ENCODE assay signal across 10 cellular contexts in the genomic region with DNA sequence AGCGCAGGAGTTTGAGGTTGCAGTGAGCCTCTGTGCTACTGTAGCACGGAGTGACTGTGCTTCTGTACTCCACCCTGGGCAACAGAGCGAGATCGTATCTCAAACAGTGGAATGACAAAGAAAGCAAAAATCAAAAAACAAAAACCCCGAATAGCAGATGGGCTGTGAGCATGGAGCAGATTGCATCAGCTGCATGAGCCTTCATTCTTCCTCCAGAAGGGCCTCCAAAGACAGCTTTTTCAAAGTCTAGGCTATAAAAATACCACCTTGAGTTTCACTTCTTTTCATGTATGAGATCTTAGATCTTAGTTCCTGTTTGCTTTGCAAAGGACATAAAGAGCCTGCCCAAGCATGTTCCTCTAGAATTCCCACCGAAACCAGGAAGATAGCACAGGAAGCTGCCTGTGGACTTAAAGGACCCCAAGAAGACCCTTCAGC. TPM values are rescaled to one million over a fixed set of nuclear protein-coding genes. Genes with fewer than 3 reads are reported as not detected.
A peak's percentile ranks its signal among the peaks of the same experiment; 100 is the strongest.
DNase-seq lines count a peak whose midpoint lies in the region; ATAC-seq, FAIRE-seq and TF ChIP-seq lines count a peak whose summit lies in the region.
"Had no signal": no experiment of that assay in that cellular context is flagged by ENCODE, and none has a peak within 500 bp of the region (broad histone marks: within the 10 kb centered on the region; RNA-seq: fewer than 3 reads in every experiment).

No MANE protein-coding gene starts in this region.

- no peak for TF ChIP-seq CTCF in GM10248 (IDR thresholded peaks at IDR 0.05; ENCODE audit: control extremely low read depth, extremely low read depth, low read depth, missing control alignments)

- peaks cover 13% of the 10 kb centered on the region for H3K4me1 Mint-ChIP-seq in activated naive CD8-positive, alpha-beta T cell treated with anti-CD3 and anti-CD28 coated beads, Interleukin-2, amount 10 ng/mL, durations not matched to agents 7 days and 5 days
- H3K4me1 Mint-ChIP-seq in stimulated activated effector memory CD8-positive, alpha-beta T cell treated with anti-CD3 and anti-CD28 coated beads, Interleukin-12 subunit alpha, Interleukin-12 subunit beta, amount 100 ng/mL, for 72 hours, result peaks cover 6% of the 10 kb centered on the region

- peak; percentile 48 for DNase-seq in GM10248 (ENCODE audit: extremely low spot score)
- DNase-seq in activated naive CD8-positive, alpha-beta T cell treated with anti-CD3 and anti-CD28 coated beads, Interleukin-2, amount 10 ng/mL, durations not matched to agents 7 days and 5 days, result no peak
- no peak for DNase-seq in frontal cortex (ENCODE audit: low spot score in 2 of 2)
- DNase-seq in NCI-H2227 (lab: John Stamatoyannopoulos, UW; ENCODE audit: unreplicated experiment), result no peak
- no peak for DNase-seq in stimulated activated effector memory CD8-positive, alpha-beta T cell treated with anti-CD3 and anti-CD28 coated beads, Interleukin-12 subunit alpha, Interleukin-12 subunit beta, amount 100 ng/mL, for 72 hours (ENCODE audit: low spot score in 2 of 2)
- DNase-seq in NCI-H2196 treated with DMSO at 0.1 percent for 48 hours (lab: John Stamatoyannopoulos, UW; ENCODE audit: unreplicated experiment), result no peak

- peak overlapping the region; percentile 68 for H3K27ac Mint-ChIP-seq in activated naive CD8-positive, alpha-beta T cell treated with anti-CD3 and anti-CD28 coated beads, Interleukin-2, amount 10 ng/mL, durations not matched to agents 7 days and 5 days
- no peak overlapping the region for H3K27ac Mint-ChIP-seq in stimulated activated effector memory CD8-positive, alpha-beta T cell treated with anti-CD3 and anti-CD28 coated beads, Interleukin-12 subunit alpha, Interleukin-12 subunit beta, amount 100 ng/mL, for 72 hours

- no peak for FAIRE-seq in frontal cortex (lab: Jason Lieb, UNC)
- FAIRE-seq: endothelial cell of umbilical vein had no signal

- H3K36me3 Mint-ChIP-seq in activated naive CD8-positive, alpha-beta T cell treated with anti-CD3 and anti-CD28 coated beads, Interleukin-2, amount 10 ng/mL, durations not matched to agents 7 days and 5 days, result no peaks in the 10 kb centered on the region
- H3K36me3 Mint-ChIP-seq in stimulated activated effector memory CD8-positive, alpha-beta T cell treated with anti-CD3 and anti-CD28 coated beads, Interleukin-12 subunit alpha, Interleukin-12 subunit beta, amount 100 ng/mL, for 72 hours, result no peaks in the 10 kb centered on the region

- H3K4me3 Mint-ChIP-seq in activated naive CD8-positive, alpha-beta T cell treated with anti-CD3 and anti-CD28 coated beads, Interleukin-2, amount 10 ng/mL, durations not matched to agents 7 days and 5 days, result peak overlapping the region; percentile 41
- H3K4me3 Mint-ChIP-seq in stimulated activated effector memory CD8-positive, alpha-beta T cell treated with anti-CD3 and anti-CD28 coated beads, Interleukin-12 subunit alpha, Interleukin-12 subunit beta, amount 100 ng/mL, for 72 hours, result no peak overlapping the region

- no peaks in the 10 kb centered on the region for H3K27me3 Mint-ChIP-seq in activated naive CD8-positive, alpha-beta T cell treated with anti-CD3 and anti-CD28 coated beads, Interleukin-2, amount 10 ng/mL, durations not matched to agents 7 days and 5 days

- no peaks in the 10 kb centered on the region for H3K9me3 Mint-ChIP-seq in activated naive CD8-positive, alpha-beta T cell treated with anti-CD3 and anti-CD28 coated beads, Interleukin-2, amount 10 ng/mL, durations not matched to agents 7 days and 5 days
- no peaks in the 10 kb centered on the region for H3K9me3 Mint-ChIP-seq in stimulated activated effector memory CD8-positive, alpha-beta T cell treated with anti-CD3 and anti-CD28 coated beads, Interleukin-12 subunit alpha, Interleukin-12 subunit beta, amount 100 ng/mL, for 72 hours

- CTCF ChIA-PET in GM10248 (lab: Yijun Ruan, JAX), result interaction anchor here (0.9 to 2.5 kb wide), 4 partner anchors 9 to 49 kb away, joined by 3 to 12 read pairs (median 4); no protein-coding TSS in a partner anchor

- peak; percentile 88 for ATAC-seq in GM21360 (IDR thresholded peaks at IDR 0.05; ENCODE audit: unreplicated experiment)
- peak; percentile 94 for ATAC-seq in HG03432 (IDR thresholded peaks at IDR 0.05; ENCODE audit: unreplicated experiment)
- peak; percentile 91 for ATAC-seq in activated naive CD8-positive, alpha-beta T cell treated with anti-CD3 and anti-CD28 coated beads, Interleukin-2, amount 10 ng/mL, durations not matched to agents 7 days and 5 days (ENCODE audit: low read depth)
- ATAC-seq in stimulated activated effector memory CD8-positive, alpha-beta T cell treated with anti-CD3 and anti-CD28 coated beads, Interleukin-12 subunit alpha, Interleukin-12 subunit beta, amount 100 ng/mL, for 72 hours, result no peak

- POLR2A ChIA-PET in GM10248 (lab: Yijun Ruan, JAX), result interaction anchor here (0.7 kb wide), 1 partner anchor 130 kb away, joined by 3 read pairs; a partner anchor contains a TSS
- POLR2A ChIA-PET in activated naive CD8-positive, alpha-beta T cell treated with anti-CD3 and anti-CD28 coated beads, Interleukin-2, amount 10 ng/mL, durations not matched to agents 7 days and 5 days (lab: Charles Lee), result no interaction called here

RNA-seq across cellular contexts. Expression of a gene that starts 15.0 kb away (rescaled TPM):
- total RNA-seq in activated naive CD8-positive, alpha-beta T cell treated with anti-CD3 and anti-CD28 coated beads, Interleukin-2, amount 10 ng/mL, durations not matched to agents 7 days and 5 days, result not detected
- 6.9 TPM for total RNA-seq in frontal cortex
- total RNA-seq: endothelial cell of umbilical vein, renal cortical epithelial cell had no signal
